Comparison of ENCODE assay signal across 18 cellular contexts in the genomic region with DNA sequence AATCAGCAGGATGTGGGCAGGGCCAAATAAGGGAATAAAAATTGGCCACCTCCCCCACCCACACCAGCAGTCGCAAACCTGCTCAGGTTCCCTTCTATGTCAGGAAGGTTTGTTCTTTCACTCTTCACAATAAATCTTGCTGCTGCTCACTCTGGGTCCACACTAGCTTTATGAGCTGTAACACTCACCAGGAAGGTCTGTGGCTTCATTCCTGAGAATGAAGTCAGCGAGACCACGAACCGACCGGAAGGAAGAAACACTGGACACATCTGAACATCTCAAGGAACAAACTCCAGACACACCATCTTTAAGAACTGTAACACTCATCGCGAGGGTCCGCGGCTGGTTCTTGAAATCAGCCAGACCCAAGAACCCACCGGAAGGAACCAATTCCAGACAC.
DNase-seq lines count a peak whose midpoint lies in the region; ATAC-seq, FAIRE-seq and TF ChIP-seq lines count a peak whose summit lies in the region.
"Had no signal": no experiment of that assay in that cellular context is flagged by ENCODE, and none has a peak within 500 bp of the region (broad histone marks: within the 10 kb centered on the region; RNA-seq: fewer than 3 reads in every experiment).

No MANE protein-coding gene starts in this region.

- H3K79me2 ChIP-seq in GM12878 (ENCODE audit: control insufficient read depth, insufficient read depth, low read length) (no peaks in the 10 kb centered on the region), OCI-LY7 (ENCODE audit: insufficient read depth, low read depth, low read length) (no peaks in the 10 kb centered on the region)

- H3K23ac ChIP-seq in mesenchymal stem cell (ENCODE audit: low read length in 2 of 2), result no peak overlapping the region

- BruUV-seq in GM12878 (replicated peaks; lab: Mats Ljungman, UMichigan), result no TSS peak
- BruUV-seq in OCI-LY7 (replicated peaks; lab: Mats Ljungman, UMichigan), result no TSS peak

- no peaks in the 10 kb centered on the region for H3K9me2 ChIP-seq in OCI-LY7 (ENCODE audit: insufficient read depth, low read length)

- H3K9ac ChIP-seq in GM12878 (ENCODE audit: control insufficient read depth, insufficient read depth, low read length), result no peak overlapping the region
- H3K9ac ChIP-seq in mesenchymal stem cell (ENCODE audit: low read length), result no peak overlapping the region

- intact Hi-C loops in GM12878 (cut with micrococcal nuclease; ENCODE audit: unreplicated experiment) (no loop called here), OCI-LY7 (cut with micrococcal nuclease; ENCODE audit: unreplicated experiment) (no loop called here)

- CTCF ChIA-PET in GM12878 (lab: Yijun Ruan, JAX), result interaction anchor here (1.6 kb wide), 1 partner anchor 9 kb away, joined by 4 read pairs; no protein-coding TSS in a partner anchor
- CTCF ChIA-PET in OCI-LY7 (lab: Charles Lee; ENCODE audit: unreplicated experiment), result no interaction called here

- H3K18ac ChIP-seq in mesenchymal stem cell (ENCODE audit: low read depth in 1 of 2, low read length in 2 of 2), result peak overlapping the region; percentile 50 to 100

- no peak overlapping the region for H2BK15ac ChIP-seq in mesenchymal stem cell (ENCODE audit: low read depth, poor library complexity, severe bottlenecking)

- ATAC-seq in GM12878, result no peak
- ATAC-seq: mucosa of descending colon; Right ventricle myocardium inferior; stimulated activated memory B cell treated with anti-CD40 and anti-IgM and Interleukin-4, amounts not matched to agents 10 μg/mL and 1 μg/mL and 100 μg/mL, for 72 hours had no signal

- no peaks in the 10 kb centered on the region for H3K79me1 ChIP-seq in mesenchymal stem cell (replicated peaks; ENCODE audit: low read length, poor library complexity, severe bottlenecking)

- 80% methylated on average over 10 of the region's 10 CpGs for WGBS in GM12878 (ENCODE audit: insufficient coverage, insufficient replicate concordance, low lambda C conversion rate, missing lambda C conversion rate)
- 6% methylated on average over 10 of the region's 10 CpGs for WGBS in mesenchymal stem cell

- SMC1A ChIA-PET in GM12878 (lab: Charles Lee; ENCODE audit: uncharacterized antibody, unreplicated experiment), result interaction anchor here (0.8 to 1.3 kb wide), 3 partner anchors 11 to 209 kb away, joined by 3 to 5 read pairs (median 3); no protein-coding TSS in a partner anchor

- peak overlapping the region in 1 of 2 experiments; percentile 7 for H3K4ac ChIP-seq in mesenchymal stem cell (ENCODE audit: low read depth in 1 of 2, low read length in 2 of 2)

- peak overlapping the region; percentile 4 to 100 for H2BK12ac ChIP-seq in mesenchymal stem cell (ENCODE audit: low read length in 2 of 2)

- H3K4me3 ChIP-seq in GM12878 (no peak overlapping the region), mesenchymal stem cell (ENCODE audit: insufficient read depth in 1 of 2, low read depth in 1 of 2, low read length in 2 of 2) (no peak overlapping the region), OCI-LY7 (ENCODE audit: low read depth, low read length, poor library complexity, severe bottlenecking) (no peak overlapping the region)
- H3K4me3 ChIP-seq: mucosa of descending colon had no signal

- no peaks in the 10 kb centered on the region for H3K36me3 ChIP-seq in GM12878 (ENCODE audit: control insufficient read depth in 2 of 2, insufficient read depth in 2 of 2, low read length in 1 of 2)
- no peaks in the 10 kb centered on the region for H3K36me3 ChIP-seq in mesenchymal stem cell (ENCODE audit: control insufficient read depth in 1 of 2, insufficient read depth in 2 of 2, low read depth in 1 of 2, low read length in 2 of 2)
- no peaks in the 10 kb centered on the region for H3K36me3 ChIP-seq in OCI-LY7 (ENCODE audit: insufficient read depth, low read length)

- H4K91ac ChIP-seq in mesenchymal stem cell (ENCODE audit: low read length), result no peak overlapping the region

- in situ Hi-C loops in GM12878 (cut with MboI), result no loop called here

- TF ChIP-seq CTCF in GM12878 (IDR thresholded peaks at IDR 0.05 in 2 of 3, conservative IDR thresholded peaks at IDR 0.05 in 1 of 3; ENCODE audit: control insufficient read depth in 2 of 3, extremely low read depth in 1 of 3, insufficient read depth in 1 of 3, low read depth in 3 of 3, low read length in 3 of 3), result no peak
- no peak for TF ChIP-seq CTCF in OCI-LY7 (conservative IDR thresholded peaks at IDR 0.05; ENCODE audit: low read length)

- POLR2A ChIA-PET in GM12878 (lab: Charles Lee), result no interaction called here
- POLR2A ChIA-PET in OCI-LY7 (lab: Charles Lee), result no interaction called here

- peak; percentile 21 for DNase-seq in AG20443 (ENCODE audit: low spot score)
- DNase-seq in HTR-8/SVneo (ENCODE audit: insufficient read length, low spot score), result peak; percentile 34
- no peak for DNase-seq in GM12878 (ENCODE audit: low read depth, low spot score)
- peak; percentile 98 for DNase-seq in mesenchymal stem cell
- no peak for DNase-seq in DMS79 (lab: John Stamatoyannopoulos, UW)
- DNase-seq in activated gamma-delta T cell treated with Interleukin-2 at 50 U/mL for 16 hours, result no peak
- no peak for DNase-seq in OCI-LY7 (ENCODE audit: low spot score)
- DNase-seq in NCI-H128 (lab: John Stamatoyannopoulos, UW; ENCODE audit: unreplicated experiment), result no peak
- DNase-seq: activated CD8-positive, alpha-beta memory T cell treated with anti-CD3 and anti-CD28 coated beads for 24 hours; C1 segment of cervical spinal cord; cerebellar nuclear complex; mucosa of descending colon; NCI-H1436; NCI-H524 treated with DMSO at 0.1 percent for 48 hours; stimulated activated CD4-positive, alpha-beta T cell treated with anti-CD3 and anti-CD28 coated beads, Interleukin-4, amount 100 ng/mL, for 1 hour had no signal

- no peak for TF ChIP-seq POLR2A in GM12878 (IDR thresholded peaks at IDR 0.05; ENCODE audit: low read depth, low read length)

- H3K27ac ChIP-seq in GM12878 (ENCODE audit: control insufficient read depth, insufficient read depth), result no peak overlapping the region
- peak overlapping the region; percentile 76 for H3K27ac ChIP-seq in mesenchymal stem cell (ENCODE audit: low read length, poor library complexity, severe bottlenecking)
- no peak overlapping the region for H3K27ac ChIP-seq in OCI-LY7 (ENCODE audit: low read depth, low read length, poor library complexity, severe bottlenecking)

- H4K8ac ChIP-seq in mesenchymal stem cell (ENCODE audit: low read length), result peak overlapping the region; percentile 61

- H3K4me1 ChIP-seq in GM12878 (ENCODE audit: control insufficient read depth, insufficient read depth, low read length), result peaks cover 9% of the 10 kb centered on the region
- peaks cover 7% of the 10 kb centered on the region for H3K4me1 ChIP-seq in mesenchymal stem cell (ENCODE audit: control insufficient read depth, insufficient read depth, low read depth, low read length)
- H3K4me1 ChIP-seq in OCI-LY7 (ENCODE audit: insufficient read depth, low read length, poor library complexity, severe bottlenecking), result no peaks in the 10 kb centered on the region

- H3K9me3 ChIP-seq in GM12878 (replicated peaks; ENCODE audit: control insufficient read depth, insufficient read depth, low read length) (no peaks in the 10 kb centered on the region; the same call in 2 of the 3 replicates), mesenchymal stem cell (ENCODE audit: control insufficient read depth, low read length) (no peaks in the 10 kb centered on the region), OCI-LY7 (ENCODE audit: low read length) (no peaks in the 10 kb centered on the region)
- H3K9me3 ChIP-seq: mucosa of descending colon had no signal

- peak overlapping the region; percentile 100 for H2BK120ac ChIP-seq in mesenchymal stem cell (ENCODE audit: low read depth, low read length)

- TF ChIP-seq RAD21 in GM12878 (IDR thresholded peaks at IDR 0.05; ENCODE audit: insufficient read depth, low read depth, low read length), result no peak

- no peak for TF ChIP-seq EP300 in GM12878 (IDR thresholded peaks at IDR 0.05; ENCODE audit: borderline replicate concordance in 1 of 2, control insufficient read depth in 1 of 2, low read depth in 2 of 2, low read length in 2 of 2)

- H4K20me1 ChIP-seq in GM12878 (ENCODE audit: control insufficient read depth, insufficient read depth) (no peaks in the 10 kb centered on the region), OCI-LY7 (ENCODE audit: insufficient read depth, low read length) (no peaks in the 10 kb centered on the region)

- H2AFZ ChIP-seq in GM12878 (ENCODE audit: control insufficient read depth, low read depth, low read length) (no peak overlapping the region), mesenchymal stem cell (ENCODE audit: low read depth, low read length) (no peak overlapping the region), OCI-LY7 (ENCODE audit: low read length) (no peak overlapping the region)

- peak overlapping the region; percentile 21 for H2BK5ac ChIP-seq in mesenchymal stem cell (ENCODE audit: low read depth, low read length, poor library complexity, severe bottlenecking)

- no peak overlapping the region for H3K14ac ChIP-seq in mesenchymal stem cell (ENCODE audit: low read length in 2 of 2)

- RAD21 ChIA-PET in GM12878 (lab: Charles Lee; ENCODE audit: unreplicated experiment), result no interaction called here

- no peak overlapping the region for H3K4me2 ChIP-seq in GM12878 (ENCODE audit: control insufficient read depth, insufficient read depth)
- H3K4me2 ChIP-seq in mesenchymal stem cell (ENCODE audit: low read length, poor library complexity, severe bottlenecking), result no peak overlapping the region
- no peak overlapping the region for H3K4me2 ChIP-seq in OCI-LY7 (ENCODE audit: low read length)

- H3K27me3 ChIP-seq in GM12878 (replicated peaks in 1 of 2; ENCODE audit: control insufficient read depth in 2 of 2, insufficient read depth in 2 of 2, low read length in 1 of 2), result no peaks in the 10 kb centered on the region
- no peaks in the 10 kb centered on the region for H3K27me3 ChIP-seq in mesenchymal stem cell (ENCODE audit: control insufficient read depth in 1 of 2, insufficient read depth in 1 of 2, low read length in 2 of 2)

- no peak overlapping the region for H2AK5ac ChIP-seq in mesenchymal stem cell (ENCODE audit: low read length, severe bottlenecking)

- FAIRE-seq in HTR-8/SVneo (lab: Jason Lieb, UNC) (peak; percentile 90), GM12878 (lab: Jason Lieb, UNC) (no peak)
- FAIRE-seq: G401.6 had no signal

TF ChIP-seq in GM12878, 131 proteins besides CTCF, POLR2A, EP300 and RAD21 (continues in another document):
- 0 out of 2 replicates have a peak, but pooled peaks have one; percentile 21 for TF ChIP-seq NFXL1 (IDR thresholded peaks at IDR 0.05; ENCODE audit: borderline replicate concordance)

Comparison
In these comparisons a context has a peak if more than half of its experiments do, and no peak if none do; other contexts are left out.
1. DNase-seq: peak in AG20443 (single experiment), HTR-8/SVneo (single experiment) and mesenchymal stem cell (single experiment); none in GM12878 (single experiment), DMS79 (single experiment), activated gamma-delta T cell treated with Interleukin-2 at 50 U/mL for 16 hours (single experiment), OCI-LY7 (single experiment) and NCI-H128 (single experiment).